In the genomic region with DNA sequence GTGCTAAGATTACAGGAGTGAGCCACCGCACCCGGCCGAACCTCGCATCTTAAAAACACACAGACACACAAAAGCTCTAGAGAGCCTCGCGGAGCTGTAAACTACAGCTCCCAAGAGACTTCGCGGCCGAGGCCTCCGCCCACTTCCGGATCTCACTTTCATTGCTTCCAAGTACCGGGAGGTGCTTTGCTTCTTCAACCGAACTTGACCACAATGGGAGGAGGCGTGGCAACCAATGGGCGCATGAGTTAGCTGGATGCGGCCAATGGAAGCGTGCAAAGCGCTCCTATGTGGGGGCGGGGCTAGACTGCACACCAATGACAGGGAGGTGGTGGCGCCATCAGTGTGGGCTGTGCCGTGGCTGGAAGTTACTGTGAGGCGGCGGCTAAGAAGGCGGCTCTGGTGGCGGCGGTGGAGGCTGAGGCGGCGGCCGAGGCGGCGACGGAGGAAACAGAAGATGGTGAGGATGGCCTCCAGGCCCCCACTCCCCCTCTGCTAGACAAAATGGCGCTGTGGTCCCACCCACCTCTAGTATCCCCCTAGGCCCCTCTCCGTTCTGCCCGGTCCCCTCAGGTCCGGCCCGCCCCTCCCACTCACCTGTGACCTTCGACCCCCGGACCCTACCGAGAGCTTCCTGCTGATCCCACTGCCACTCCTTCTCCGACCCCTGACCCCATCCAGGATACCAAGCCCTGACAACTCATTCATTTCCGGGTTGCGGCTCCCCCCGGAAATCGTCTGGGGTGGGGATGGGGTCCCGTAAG, we compare ENCODE assay signal across 8 cellular contexts. TPM values are rescaled to one million over a fixed set of nuclear protein-coding genes. Genes with fewer than 3 reads are reported as not detected.
DNase-seq lines count a peak whose midpoint lies in the region; ATAC-seq and TF ChIP-seq lines count a peak whose summit lies in the region.

A gene (plus strand): TSS at position 366 of the 764 bp plus-strand sequence. CDS start 92 bp downstream, at position 458.

- no peaks in the 10 kb centered on the region for H3K9me3 Mint-ChIP-seq in T-helper 2 cell treated with Interferon-gamma antibody and Interleukin-4, amounts not matched to agents 5 μg/mL and 100 μg/mL, for 36 hours

- H3K27me3 ChIP-seq in ascending aorta (no peaks in the 10 kb centered on the region), right cardiac atrium (ENCODE audit: control insufficient read depth, insufficient read depth) (no peaks in the 10 kb centered on the region), vagina (no peaks in the 10 kb centered on the region)

- DNase-seq in NCI-H1930 (lab: John Stamatoyannopoulos, UW) (peak; percentile 96 to 97), ascending aorta (ENCODE audit: low spot score in 2 of 2) (peak; percentile 100), right cardiac atrium (peak; percentile 99 to 100 (median 100)), pulmonary artery endothelial cell (ENCODE audit: low read depth, low spot score) (peak; percentile 100), vagina (ENCODE audit: extremely low spot score in 2 of 2) (peak; percentile 98 to 99)
- DNase-seq in T-helper 2 cell treated with Interferon-gamma antibody and Interleukin-4, amounts not matched to agents 5 μg/mL and 100 μg/mL, for 36 hours (ENCODE audit: low spot score), result peak; percentile 99

- no peak for TF ChIP-seq CTCF in ascending aorta (IDR thresholded peaks at IDR 0.05)
- no peak for TF ChIP-seq CTCF in vagina (IDR thresholded peaks at IDR 0.05)

- H3K36me3 ChIP-seq in ascending aorta (peaks cover 5 to 9% of the 10 kb centered on the region in 2 donors), vagina (peaks cover 0 to 12% of the 10 kb centered on the region in 2 donors)

- H3K4me3 ChIP-seq in ascending aorta (peak within 1 kb of the TSS; percentile 87 to 89), right cardiac atrium (ENCODE audit: low read length) (peak within 1 kb of the TSS; percentile 77), vagina (peak within 1 kb of the TSS; percentile 86 to 88)

- H3K27me3 Mint-ChIP-seq in T-helper 2 cell treated with Interferon-gamma antibody and Interleukin-4, amounts not matched to agents 5 μg/mL and 100 μg/mL, for 36 hours (ENCODE audit: low read depth), result no peaks in the 10 kb centered on the region

- H3K27ac ChIP-seq in ascending aorta (peak within 1 kb of the TSS; percentile 65 to 73), right cardiac atrium (ENCODE audit: low read length) (no peak within 1 kb of the TSS), vagina (peak within 1 kb of the TSS; percentile 74)

- peak within 1 kb of the TSS; percentile 99 for H3K4me3 Mint-ChIP-seq in T-helper 2 cell treated with Interferon-gamma antibody and Interleukin-4, amounts not matched to agents 5 μg/mL and 100 μg/mL, for 36 hours

- peaks cover 10% of the 10 kb centered on the region for H3K36me3 Mint-ChIP-seq in T-helper 2 cell treated with Interferon-gamma antibody and Interleukin-4, amounts not matched to agents 5 μg/mL and 100 μg/mL, for 36 hours (ENCODE audit: low read depth)

- intact Hi-C loops in ascending aorta (cut with DNase I), result loop anchor here (1.0 kb wide), 1 partner anchor 74 kb away; no protein-coding TSS in a partner anchor
- intact Hi-C loops in right cardiac atrium (cut with DNase I), result no loop called here
- intact Hi-C loops in vagina (cut with DNase I), result no loop called here

- H3K4me1 ChIP-seq in ascending aorta (peaks cover 11 to 29% of the 10 kb centered on the region in 2 donors), right cardiac atrium (ENCODE audit: control insufficient read depth, insufficient read depth, low read length) (no peaks in the 10 kb centered on the region), vagina (peaks cover 61% of the 10 kb centered on the region)

- under 1% methylated on average over 46 of the region's 46 CpGs for WGBS in right cardiac atrium

- TF ChIP-seq POLR2A in GM15510 (IDR thresholded peaks at IDR 0.05; ENCODE audit: borderline replicate concordance, extremely low read depth, insufficient read length), result peak; percentile 73
- peak in 1 of 2 donors; percentile 17 for TF ChIP-seq POLR2A in vagina (IDR thresholded peaks at IDR 0.05)

- H3K4me1 Mint-ChIP-seq in T-helper 2 cell treated with Interferon-gamma antibody and Interleukin-4, amounts not matched to agents 5 μg/mL and 100 μg/mL, for 36 hours (ENCODE audit: low read depth), result peaks cover 33% of the 10 kb centered on the region

- peak within 1 kb of the TSS; percentile 96 for H3K27ac Mint-ChIP-seq in T-helper 2 cell treated with Interferon-gamma antibody and Interleukin-4, amounts not matched to agents 5 μg/mL and 100 μg/mL, for 36 hours

- ATAC-seq in HG02943 (IDR thresholded peaks at IDR 0.05; ENCODE audit: low read depth, unreplicated experiment) (peak; percentile 47), right cardiac atrium (peak; percentile 94)

- H3K9me3 ChIP-seq in ascending aorta (no peaks in the 10 kb centered on the region), right cardiac atrium (ENCODE audit: control insufficient read depth, low read length) (no peaks in the 10 kb centered on the region), vagina (no peaks in the 10 kb centered on the region)

RNA-seq across cellular contexts. Expression of the gene that starts here (rescaled TPM):
- 15.8 TPM for total RNA-seq in ascending aorta
- total RNA-seq in right cardiac atrium, result 10 to 100 TPM; 29.7 to 33.6 (median 30.8) TPM
- 92.5 TPM for polyA plus RNA-seq in right cardiac atrium
- total RNA-seq in pulmonary artery endothelial cell, result 30.0 and 30.3 TPM in 2 replicates
- total RNA-seq in vagina, result 12.0 TPM
